ENCODE assay signal across 8 cellular contexts in the genomic region with DNA sequence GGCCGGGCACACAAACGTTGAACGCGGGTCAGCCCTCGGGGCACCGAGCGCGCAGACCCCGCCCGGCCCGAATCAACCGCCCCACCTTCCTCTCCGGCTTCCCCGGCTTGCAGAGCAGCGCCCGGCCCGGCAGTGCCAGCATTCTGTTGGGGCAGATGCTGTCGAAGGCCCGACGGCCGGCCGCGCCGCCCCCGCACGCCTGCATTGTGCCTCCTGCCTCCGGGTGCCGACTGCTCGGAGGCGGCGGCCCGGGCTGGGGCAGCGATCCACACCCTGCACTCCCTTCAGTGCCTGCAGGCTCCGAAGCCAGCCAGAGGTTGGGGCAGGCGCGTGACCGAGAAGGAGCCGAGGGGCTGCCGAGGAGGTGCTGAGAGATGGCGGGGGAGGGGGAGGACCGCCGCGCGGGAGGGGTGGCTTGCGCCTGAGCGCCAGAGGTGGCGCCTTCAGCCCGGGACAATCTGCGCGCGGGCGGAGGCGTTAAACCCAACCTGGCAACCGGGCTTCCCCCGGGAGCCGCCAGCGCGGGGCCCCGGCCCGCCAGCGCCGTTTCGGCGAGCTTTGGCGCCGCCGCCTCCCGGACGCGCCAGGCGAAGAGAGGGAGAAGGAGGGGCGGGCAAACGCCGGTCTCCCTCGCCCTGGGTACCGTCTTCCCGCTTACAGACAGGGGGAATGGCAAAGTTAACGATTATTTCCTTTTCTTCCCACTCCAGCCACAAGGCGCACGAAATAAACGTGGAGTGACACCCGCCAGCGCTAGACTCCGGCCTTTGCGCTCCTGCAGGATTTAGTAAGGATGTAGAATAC. TPM values are rescaled to one million over a fixed set of nuclear protein-coding genes. Genes with fewer than 3 reads are reported as not detected.
DNase-seq lines count a peak whose midpoint lies in the region; ATAC-seq and TF ChIP-seq lines count a peak whose summit lies in the region.

A gene (minus strand): TSS at position 382 of the 804 bp plus-strand sequence. CDS start 177 bp downstream, at position 205.

- no peaks in the 10 kb centered on the region for H3K9me3 Mint-ChIP-seq in activated CD8-positive, alpha-beta T cell treated with anti-CD3 and anti-CD28 coated beads, Interleukin-2, amount 10 ng/mL, durations not matched to agents 7 days and 5 days (ENCODE audit: insufficient read depth)

- H3K4me3 ChIP-seq in fibroblast of mammary gland (ENCODE audit: control insufficient read depth, low read depth, low read length): peak within 1 kb of the TSS; percentile 31

- peaks cover 38% of the 10 kb centered on the region for H3K4me1 Mint-ChIP-seq in activated CD8-positive, alpha-beta T cell treated with anti-CD3 and anti-CD28 coated beads, Interleukin-2, amount 10 ng/mL, durations not matched to agents 7 days and 5 days (ENCODE audit: low read depth)

- CTCF ChIA-PET in activated CD8-positive, alpha-beta T cell treated with anti-CD3 and anti-CD28 coated beads, Interleukin-2, amount 10 ng/mL, durations not matched to agents 7 days and 5 days (lab: Charles Lee): interaction anchor here (1.0 to 1.8 kb wide), 8 partner anchors 8 to 98 kb away, joined by 3 to 6 read pairs (median 4); a partner anchor contains a TSS

- H3K36me3 Mint-ChIP-seq in activated CD8-positive, alpha-beta T cell treated with anti-CD3 and anti-CD28 coated beads, Interleukin-2, amount 10 ng/mL, durations not matched to agents 7 days and 5 days (ENCODE audit: low read depth): no peaks in the 10 kb centered on the region

- peak; percentile 35 for ATAC-seq in HG02981 (IDR thresholded peaks at IDR 0.05; ENCODE audit: unreplicated experiment)
- ATAC-seq in activated CD8-positive, alpha-beta T cell treated with anti-CD3 and anti-CD28 coated beads, Interleukin-2, amount 10 ng/mL, durations not matched to agents 7 days and 5 days: peak; percentile 52
- peak; percentile 31 for ATAC-seq in omental fat pad (ENCODE audit: low FRiP score)

- DNase-seq in SKM-1 treated with dmso at 0.1 percent for 144 hours (lab: John Stamatoyannopoulos, UW; ENCODE audit: unreplicated experiment): peak; percentile 16
- DNase-seq in SKM-1 (lab: John Stamatoyannopoulos, UW; ENCODE audit: unreplicated experiment): no peak
- peak; percentile 33 for DNase-seq in NCI-H510A (lab: John Stamatoyannopoulos, UW)
- DNase-seq in activated CD8-positive, alpha-beta T cell treated with anti-CD3 and anti-CD28 coated beads, Interleukin-2, amount 10 ng/mL, durations not matched to agents 7 days and 5 days: peak; percentile 64
- peak; percentile 34 for DNase-seq in fibroblast of mammary gland (ENCODE audit: low read depth)
- DNase-seq in omental fat pad (ENCODE audit: low spot score): no peak
- no peak for DNase-seq in anterior cingulate cortex (lab: John Stamatoyannopoulos, UW)

- H3K4me3 Mint-ChIP-seq in activated CD8-positive, alpha-beta T cell treated with anti-CD3 and anti-CD28 coated beads, Interleukin-2, amount 10 ng/mL, durations not matched to agents 7 days and 5 days: peak within 1 kb of the TSS; percentile 59

- peaks cover 89% of the 10 kb centered on the region for H3K27me3 Mint-ChIP-seq in activated CD8-positive, alpha-beta T cell treated with anti-CD3 and anti-CD28 coated beads, Interleukin-2, amount 10 ng/mL, durations not matched to agents 7 days and 5 days (ENCODE audit: low read depth)

- no peak within 1 kb of the TSS for H3K27ac Mint-ChIP-seq in activated CD8-positive, alpha-beta T cell treated with anti-CD3 and anti-CD28 coated beads, Interleukin-2, amount 10 ng/mL, durations not matched to agents 7 days and 5 days

- POLR2A ChIA-PET in activated CD8-positive, alpha-beta T cell treated with anti-CD3 and anti-CD28 coated beads, Interleukin-2, amount 10 ng/mL, durations not matched to agents 7 days and 5 days (lab: Charles Lee): no interaction called here

- TF ChIP-seq CTCF in fibroblast of mammary gland (conservative IDR thresholded peaks at IDR 0.05; ENCODE audit: control insufficient read depth, insufficient read depth, low read depth, low read length) (no peak), omental fat pad (IDR thresholded peaks at IDR 0.05) (no peak)

RNA-seq across cellular contexts. Expression of the gene that starts here (rescaled TPM):
- not detected for total RNA-seq in activated CD8-positive, alpha-beta T cell treated with anti-CD3 and anti-CD28 coated beads, Interleukin-2, amount 10 ng/mL, durations not matched to agents 7 days and 5 days
- not detected for total RNA-seq in omental fat pad

Comparison
In these comparisons a context has a peak if more than half of its experiments do, and no peak if none do; other contexts are left out.
1. DNase-seq: peak in SKM-1 treated with dmso at 0.1 percent for 144 hours (single experiment), NCI-H510A (single experiment) and fibroblast of mammary gland (single experiment); none in SKM-1 (single experiment), omental fat pad (single experiment) and anterior cingulate cortex (0 of 58).
2. Peak in DNase-seq and ATAC-seq in activated CD8-positive, alpha-beta T cell treated with anti-CD3 and anti-CD28 coated beads, Interleukin-2, amount 10 ng/mL, durations not matched to agents 7 days and 5 days; RNA of the gene not detected or under 1 TPM.
3. Peak in ATAC-seq in omental fat pad; RNA of the gene not detected or under 1 TPM.
4. Peak in every context shown above with its lines, with median percentiles within 50 percentile points of each other: ATAC-seq.